ENCODE assay signal across 8 cellular contexts in the genomic region with DNA sequence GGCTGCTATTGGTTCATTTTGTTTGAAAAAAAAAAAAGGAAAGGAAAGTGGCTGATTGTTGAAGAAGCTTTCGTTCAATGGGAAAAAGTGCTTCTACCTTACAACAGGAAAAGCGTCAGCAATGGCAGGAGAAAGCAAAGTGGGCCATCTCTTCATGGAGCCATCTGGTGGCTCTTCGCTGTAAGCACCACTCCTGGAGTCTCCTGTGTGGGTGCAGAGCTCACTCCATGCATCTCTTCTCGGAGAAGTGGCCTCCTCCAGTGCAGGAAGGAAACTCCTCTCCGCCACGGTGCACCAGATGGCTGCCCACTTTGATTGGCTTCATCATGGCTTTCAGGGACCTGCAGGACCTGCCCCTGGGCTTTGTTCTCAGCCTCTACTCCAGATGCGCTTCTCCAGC.
DNase-seq lines count a peak whose midpoint lies in the region; ATAC-seq and TF ChIP-seq lines count a peak whose summit lies in the region.

No MANE protein-coding gene starts in this region.

- intact Hi-C loops in psoas muscle (cut with DNase I), result loop anchor here in 1 of 2 donors (2.0 to 5.0 kb wide), 2 partner anchors 252 to 264 kb away; a partner anchor contains a TSS

- no peaks in the 10 kb centered on the region for H3K9me3 ChIP-seq in psoas muscle

- no peak for ATAC-seq in foreskin keratinocyte
- ATAC-seq in psoas muscle, result peak; percentile 57 to 88 (median 72)
- no peak for ATAC-seq in HG03025 (IDR thresholded peaks at IDR 0.05; ENCODE audit: low FRiP score, unreplicated experiment)

- H3K36me3 ChIP-seq in psoas muscle (ENCODE audit: insufficient read depth in 1 of 2, low read depth in 1 of 2), result no peaks in the 10 kb centered on the region

- WGBS in psoas muscle, 3 donors, result 61 to 71% (median 66%) methylated on average over 7 of the region's 7 CpGs

- H3K4me3 ChIP-seq in psoas muscle, result no peak overlapping the region

- H3K27ac ChIP-seq in RWPE1 (no peak overlapping the region), foreskin keratinocyte (no peak overlapping the region), psoas muscle (no peak overlapping the region)

- peaks cover 18% of the 10 kb centered on the region for H3K4me1 ChIP-seq in foreskin keratinocyte
- H3K4me1 ChIP-seq in psoas muscle, result peaks cover 4% of the 10 kb centered on the region

- DNase-seq in SIG-M5 treated with dmso at 0.1 percent for 504 hours (lab: John Stamatoyannopoulos, UW; ENCODE audit: unreplicated experiment) (peak; percentile 25), SIG-M5 (lab: John Stamatoyannopoulos, UW) (no peak), HT-29 (ENCODE audit: low spot score) (peak; percentile 80), RWPE1 (ENCODE audit: low spot score) (peak; percentile 51), foreskin keratinocyte (no peak), psoas muscle (peak; percentile 31 to 58)
- DNase-seq in activated effector memory CD4-positive, alpha-beta T cell treated with anti-CD3 and anti-CD28 coated beads, Interleukin-2, amount 50 U/mL, for 16 hours, result no peak

- CTCF ChIA-PET in RWPE1 (lab: Yijun Ruan, JAX), result interaction anchor here (0.6 to 1.1 kb wide), 9 partner anchors 9 to 440 kb away, joined by 3 to 6 read pairs (median 4); no protein-coding TSS in a partner anchor

- TF ChIP-seq CTCF in RWPE1 (conservative IDR thresholded peaks at IDR 0.05; ENCODE audit: low read depth), result no peak
- TF ChIP-seq CTCF in foreskin keratinocyte (conservative IDR thresholded peaks at IDR 0.05), result peak; percentile 53
- TF ChIP-seq CTCF in psoas muscle (IDR thresholded peaks at IDR 0.05), result peak; percentile 63

- H3K27me3 ChIP-seq in foreskin keratinocyte (no peaks in the 10 kb centered on the region), psoas muscle (ENCODE audit: insufficient read depth in 3 of 3, low read length in 2 of 3) (no peaks in the 10 kb centered on the region)

- POLR2A ChIA-PET in RWPE1 (lab: Yijun Ruan, JAX; ENCODE audit: low non-redundant PET), result interaction anchor here (0.7 kb wide), 1 partner anchor 18 kb away, joined by 3 read pairs; no protein-coding TSS in a partner anchor

Comparison
In these comparisons a context has a peak if more than half of its experiments do, and no peak if none do; other contexts are left out.
1. DNase-seq: peak in SIG-M5 treated with dmso at 0.1 percent for 504 hours (single experiment), HT-29 (single experiment), RWPE1 (single experiment) and psoas muscle (2 of 2); none in SIG-M5 (single experiment), foreskin keratinocyte (0 of 2) and activated effector memory CD4-positive, alpha-beta T cell treated with anti-CD3 and anti-CD28 coated beads, Interleukin-2, amount 50 U/mL, for 16 hours (single experiment).
2. ATAC-seq: peak in psoas muscle (4 of 4); none in foreskin keratinocyte (single experiment) and HG03025 (single experiment).